Comparison of ENCODE assay signal across 14 cellular contexts in the genomic region with DNA sequence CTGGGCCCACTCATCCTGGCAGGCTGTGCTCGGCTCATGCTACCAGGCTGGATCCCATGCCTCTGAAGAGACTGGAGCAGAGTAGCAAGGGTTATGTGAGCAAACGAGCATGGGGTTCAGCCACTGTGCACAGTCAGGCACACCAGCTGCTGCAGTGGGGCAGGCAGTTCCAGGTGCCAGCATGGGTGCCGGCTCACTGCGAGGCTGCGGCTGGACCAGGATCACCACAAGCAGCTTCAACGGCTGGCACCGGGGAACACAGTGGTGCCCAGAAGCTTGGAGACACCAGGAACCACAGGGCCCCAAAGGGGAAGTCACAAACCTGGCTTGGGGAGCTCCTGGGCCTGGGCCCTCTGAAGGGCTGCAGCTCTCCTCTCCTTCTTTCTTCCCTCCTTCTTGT. TPM values are rescaled to one million over a fixed set of nuclear protein-coding genes. Genes with fewer than 3 reads are reported as not detected.
DNase-seq lines count a peak whose midpoint lies in the region; ATAC-seq and TF ChIP-seq lines count a peak whose summit lies in the region.
"Had no signal": no experiment of that assay in that cellular context is flagged by ENCODE, and none has a peak within 500 bp of the region (broad histone marks: within the 10 kb centered on the region; RNA-seq: fewer than 3 reads in every experiment).

No MANE protein-coding gene starts in this region.

- DNase-seq in endothelial cell (ENCODE audit: low spot score), result no peak
- no peak for DNase-seq in neural progenitor cell (ENCODE audit: low spot score)
- no peak for DNase-seq in KBM-7
- DNase-seq: ACHN; AML-193; Caco-2; CD4-positive, alpha-beta T cell; HFFc6 had no signal

- TF ChIP-seq CTCF in brain (conservative IDR thresholded peaks at IDR 0.05), result no peak
- TF ChIP-seq CTCF in endothelial cell (IDR thresholded peaks at IDR 0.05; ENCODE audit: unreplicated experiment), result no peak
- no peak for TF ChIP-seq CTCF in neural progenitor cell (IDR thresholded peaks at IDR 0.05)

- ATAC-seq in HG02852 (IDR thresholded peaks at IDR 0.05; ENCODE audit: unreplicated experiment) (no peak), GM21737 (IDR thresholded peaks at IDR 0.05; ENCODE audit: unreplicated experiment) (no peak)
- ATAC-seq: GM23338 had no signal

- H3K4me3 ChIP-seq in neural progenitor cell, result no peak overlapping the region
- H3K4me3 ChIP-seq: GM23338 had no signal

- H3K4me1 ChIP-seq in neural progenitor cell, result no peaks in the 10 kb centered on the region
- H3K4me1 ChIP-seq: Caco-2 had no signal

- peak overlapping the region in 4 of 5 experiments; percentile 52 to 94 (median 88) for H3K27ac Mint-ChIP-seq in brain
- H3K27ac Mint-ChIP-seq in endothelial cell (ENCODE audit: unreplicated experiment), result no peak overlapping the region
- H3K27ac Mint-ChIP-seq in neural progenitor cell, result peak overlapping the region; percentile 96
- H3K27ac Mint-ChIP-seq: CD4-positive, alpha-beta T cell; GM23338; HFFc6 had no signal

- peaks cover 49% of the 10 kb centered on the region for H3K36me3 Mint-ChIP-seq in brain
- peaks cover 49% of the 10 kb centered on the region for H3K36me3 Mint-ChIP-seq in endothelial cell (ENCODE audit: low read depth, unreplicated experiment)
- peaks cover 38% of the 10 kb centered on the region for H3K36me3 Mint-ChIP-seq in neural progenitor cell

- H3K4me2 ChIP-seq in neural progenitor cell, result no peak overlapping the region
- H3K4me2 ChIP-seq: GM23338 had no signal

- in situ Hi-C loops in KBM-7 (cut with MboI; ENCODE audit: low pct_unique_long_range_greater_than_20kb, low sequenced_read_pairs), result no loop called here

- no peaks in the 10 kb centered on the region for H3K27me3 ChIP-seq in neural progenitor cell

- no peaks in the 10 kb centered on the region for H4K20me1 ChIP-seq in neural progenitor cell (ENCODE audit: low read depth)

- no peak overlapping the region for H3K9ac ChIP-seq in neural progenitor cell

- H3K27me3 Mint-ChIP-seq in brain (no peaks in the 10 kb centered on the region), endothelial cell (ENCODE audit: unreplicated experiment) (peaks cover 4% of the 10 kb centered on the region), neural progenitor cell (ENCODE audit: insufficient read depth, low read depth) (no peaks in the 10 kb centered on the region)
- H3K27me3 Mint-ChIP-seq: CD4-positive, alpha-beta T cell had no signal

- H2AFZ ChIP-seq in neural progenitor cell (replicated peaks), result no peak overlapping the region
- H2AFZ ChIP-seq: GM23338 had no signal

- no peaks in the 10 kb centered on the region for H3K36me3 ChIP-seq in neural progenitor cell

- H3K79me2 ChIP-seq in neural progenitor cell (ENCODE audit: low read depth), result no peaks in the 10 kb centered on the region

- H3K4me1 Mint-ChIP-seq in brain (peaks cover 3% of the 10 kb centered on the region), endothelial cell (ENCODE audit: unreplicated experiment) (no peaks in the 10 kb centered on the region), neural progenitor cell (peaks cover 2% of the 10 kb centered on the region)
- H3K4me1 Mint-ChIP-seq: GM23338 had no signal

- H3F3A ChIP-seq in neural progenitor cell (ENCODE audit: low read depth), result no peaks in the 10 kb centered on the region

- peaks cover 18 to 41% (median 34%) of the 10 kb centered on the region in 5 experiments for H3K9me3 Mint-ChIP-seq in brain
- H3K9me3 Mint-ChIP-seq in endothelial cell (ENCODE audit: unreplicated experiment), result peaks cover 16% of the 10 kb centered on the region
- H3K9me3 Mint-ChIP-seq in neural progenitor cell, result peaks cover 26% of the 10 kb centered on the region

- H3K4me3 Mint-ChIP-seq in brain (no peak overlapping the region), endothelial cell (ENCODE audit: unreplicated experiment) (peak overlapping the region; percentile 59), neural progenitor cell (no peak overlapping the region)
- H3K4me3 Mint-ChIP-seq: CD4-positive, alpha-beta T cell; GM23338; HFFc6 had no signal

- H3K27ac ChIP-seq in neural progenitor cell, result no peak overlapping the region
- H3K27ac ChIP-seq: C4-2B had no signal

- H3K9me3 ChIP-seq in neural progenitor cell (ENCODE audit: low read depth), result peaks cover 9% of the 10 kb centered on the region

RNA-seq across cellular contexts. Expression of a gene that starts 45.8 kb away (rescaled TPM):
- polyA plus RNA-seq in brain (ENCODE audit: insufficient read depth, low read depth, low replicate concordance), result not detected
- total RNA-seq in endothelial cell (ENCODE audit: unreplicated experiment) (not detected), neural progenitor cell (ENCODE audit: low replicate concordance) (1.9 and 8.2 TPM in 2 replicates)
- total RNA-seq: Caco-2; CD4-positive, alpha-beta T cell; GM23338; HFFc6 had no signal
- polyA plus RNA-seq: BJ, GM23338 had no signal
